8 cellular contexts compared by ENCODE assay signal in the genomic region with DNA sequence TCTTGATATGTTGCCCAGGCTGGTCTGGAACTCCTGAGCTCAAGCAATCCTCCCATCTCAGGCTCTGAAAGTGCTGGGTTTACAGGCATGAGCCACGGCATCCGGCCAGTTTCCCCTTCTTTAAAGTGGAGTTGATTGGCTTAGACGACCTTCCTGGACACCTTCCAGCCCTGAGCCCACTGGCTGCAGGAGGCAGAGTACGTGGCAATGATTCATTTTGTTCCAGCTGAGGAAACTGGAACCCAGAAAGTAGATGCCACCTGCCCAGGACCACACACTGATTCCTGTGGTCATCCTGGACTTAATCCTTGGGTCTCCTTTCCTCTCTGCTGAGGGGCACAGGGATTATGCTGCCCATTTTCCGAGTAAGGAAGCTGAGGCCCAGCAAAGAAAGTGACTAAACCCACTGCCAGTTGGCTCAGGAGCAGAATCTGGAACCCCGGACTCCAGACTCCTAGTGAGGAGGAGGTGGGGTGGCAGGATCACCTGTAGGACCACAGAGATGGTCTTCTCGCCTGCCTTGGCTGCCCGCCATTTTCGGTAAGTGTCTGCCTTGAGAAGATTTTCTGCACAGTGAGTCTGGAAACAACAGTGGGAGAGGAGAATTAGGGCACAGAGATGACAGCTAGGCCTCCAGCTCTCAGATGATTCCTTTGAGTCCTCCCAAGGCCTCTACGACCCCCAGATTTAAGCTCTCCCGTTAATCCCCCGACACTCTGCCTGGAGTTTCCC. TPM values are rescaled to one million over a fixed set of nuclear protein-coding genes. Genes with fewer than 3 reads are reported as not detected.
DNase-seq lines count a peak whose midpoint lies in the region; ATAC-seq, FAIRE-seq and TF ChIP-seq lines count a peak whose summit lies in the region.

No MANE protein-coding gene starts in this region.

- H3K4me3 ChIP-seq in coronary artery, result peak overlapping the region; percentile 79

- peaks cover 26 to 68% (median 63%) of the 10 kb centered on the region in 4 donors for H3K4me1 Mint-ChIP-seq in naive thymus-derived CD8-positive, alpha-beta T cell

- no peaks in the 10 kb centered on the region for H3K27me3 Mint-ChIP-seq in naive thymus-derived CD8-positive, alpha-beta T cell

- DNase-seq in EH (ENCODE audit: low read depth) (peak; percentile 60), NCI-H82 treated with DMSO at 0.1 percent for 48 hours (lab: John Stamatoyannopoulos, UW; ENCODE audit: unreplicated experiment) (peak; percentile 33), coronary artery (ENCODE audit: low spot score) (no peak), SHP77 (lab: John Stamatoyannopoulos, UW) (no peak), frontal cortex (ENCODE audit: low spot score in 2 of 2) (no peak), SW480 (ENCODE audit: low spot score) (no peak)
- no peak for DNase-seq in naive thymus-derived CD8-positive, alpha-beta T cell

- FAIRE-seq in frontal cortex (lab: Jason Lieb, UNC), result no peak

- no peaks in the 10 kb centered on the region for H3K9me3 Mint-ChIP-seq in naive thymus-derived CD8-positive, alpha-beta T cell

- H3K27ac Mint-ChIP-seq in naive thymus-derived CD8-positive, alpha-beta T cell, result peak overlapping the region; percentile 87 to 100 (median 98)

- H3K4me3 Mint-ChIP-seq in naive thymus-derived CD8-positive, alpha-beta T cell, result peak overlapping the region; percentile 91 to 99 (median 96)

- no peak for TF ChIP-seq CTCF in coronary artery (IDR thresholded peaks at IDR 0.05)

- no peak for ATAC-seq in naive thymus-derived CD8-positive, alpha-beta T cell
- no peak for ATAC-seq in GM19455 (IDR thresholded peaks at IDR 0.05; ENCODE audit: unreplicated experiment)

- H3K27ac ChIP-seq in coronary artery, result peak overlapping the region; percentile 74 to 79

- H3K36me3 Mint-ChIP-seq in naive thymus-derived CD8-positive, alpha-beta T cell, result peaks cover 0 to 20% (median 0%) of the 10 kb centered on the region in 3 donors

- POLR2A ChIA-PET in naive thymus-derived CD8-positive, alpha-beta T cell (lab: Charles Lee), result interaction anchor here (0.6 to 4.7 kb wide), 10 partner anchors 11 to 111 kb away, joined by 3 to 55 read pairs (median 4); a partner anchor contains a TSS

RNA-seq across cellular contexts. Expression of a gene that starts 0.7 kb away (rescaled TPM):
- total RNA-seq in naive thymus-derived CD8-positive, alpha-beta T cell, result 10 to 100 TPM; 38.2 to 39.0 TPM
- polyA plus RNA-seq in naive thymus-derived CD8-positive, alpha-beta T cell, result 10 to 100 TPM; 16.8 to 34.6 (median 33.7) TPM
- 13.9 TPM for total RNA-seq in frontal cortex

RNA-seq across cellular contexts. Expression of a gene that starts 1.0 kb away (rescaled TPM):
- total RNA-seq in naive thymus-derived CD8-positive, alpha-beta T cell, result 1 to 10 TPM; 2.5 to 2.7 TPM
- 1 to 10 TPM in 2 of 3 donors, under 1 TPM in 1; 0.68 to 2.3 (median 1.7) TPM for polyA plus RNA-seq in naive thymus-derived CD8-positive, alpha-beta T cell
- total RNA-seq in frontal cortex, result 6.9 TPM

RNA-seq across cellular contexts. Expression of a gene that starts 21.3 kb away (rescaled TPM):
- 10 to 100 TPM; 14.9 to 15.7 TPM for total RNA-seq in naive thymus-derived CD8-positive, alpha-beta T cell
- polyA plus RNA-seq in naive thymus-derived CD8-positive, alpha-beta T cell, result 1 to 10 TPM in 1 of 3 donors, under 1 TPM in 2; 0.37 to 1.1 (median 0.82) TPM
- 140 TPM for total RNA-seq in frontal cortex

RNA-seq across cellular contexts. Expression of a gene that starts 21.8 kb away (rescaled TPM):
- 10 to 100 TPM; 17.1 to 17.8 TPM for total RNA-seq in naive thymus-derived CD8-positive, alpha-beta T cell
- polyA plus RNA-seq in naive thymus-derived CD8-positive, alpha-beta T cell, result 10 to 100 TPM in 1 of 3 donors, 1 to 10 TPM in 2; 6.2 to 10.4 (median 9.3) TPM
- total RNA-seq in frontal cortex, result 5.3 TPM

RNA-seq across cellular contexts. Expression of a gene that starts 37.3 kb away (rescaled TPM):
- total RNA-seq in naive thymus-derived CD8-positive, alpha-beta T cell, result 1 to 10 TPM; 1.4 TPM
- under 1 TPM in 2 of 3 donors, not detected in 1; 0.08 to 0.94 TPM for polyA plus RNA-seq in naive thymus-derived CD8-positive, alpha-beta T cell
- total RNA-seq in frontal cortex, result not detected

Comparison
In these comparisons a context has a peak if more than half of its experiments do, and no peak if none do; other contexts are left out.
1. DNase-seq: peak in EH (single experiment) and NCI-H82 treated with DMSO at 0.1 percent for 48 hours (single experiment); none in coronary artery (single experiment), naive thymus-derived CD8-positive, alpha-beta T cell (0 of 10), SHP77 (0 of 2), frontal cortex (0 of 2) and SW480 (single experiment).